In genomic region chr10:76302491-76302890, GRCh38 we compare ENCODE assay signal across 2 cellular contexts.
TF ChIP-seq lines count a peak whose summit lies in the region.

No MANE protein-coding gene starts in this region.

TF ChIP-seq in neural cell, 6 proteins besides CTCF, POLR2A, EP300 and RAD21 (continued from another document):
- no peak for TF ChIP-seq REST (IDR thresholded peaks at IDR 0.05; ENCODE audit: borderline replicate concordance)

TF ChIP-seq in SK-N-SH treated with all-trans-retinoic acid at 6 μM for 48 hours, 23 proteins besides CTCF, POLR2A, EP300 and RAD21 (continued from another document):
- TF ChIP-seq PATZ1 (CRISPR knock-in tag; IDR thresholded peaks at IDR 0.05; ENCODE audit: borderline replicate concordance) (no peak), PPARA (CRISPR knock-in tag; IDR thresholded peaks at IDR 0.05; ENCODE audit: borderline replicate concordance) (no peak), ZNF70 (CRISPR knock-in tag; IDR thresholded peaks at IDR 0.05) (no peak), ISL1 (CRISPR knock-in tag; IDR thresholded peaks at IDR 0.05) (no peak), TSHZ2 (CRISPR knock-in tag; IDR thresholded peaks at IDR 0.05) (no peak), CSRNP3 (CRISPR knock-in tag; IDR thresholded peaks at IDR 0.05) (no peak), TOX (CRISPR knock-in tag; IDR thresholded peaks at IDR 0.05; ENCODE audit: borderline replicate concordance) (no peak), BACH2 (CRISPR knock-in tag; IDR thresholded peaks at IDR 0.05; ENCODE audit: borderline replicate concordance) (no peak), ZNF8 (CRISPR knock-in tag; IDR thresholded peaks at IDR 0.05) (no peak), ARNTL (CRISPR knock-in tag; IDR thresholded peaks at IDR 0.05; ENCODE audit: borderline replicate concordance, low read depth) (no peak), OSR1 (CRISPR knock-in tag; IDR thresholded peaks at IDR 0.05) (no peak), GLIS3 (CRISPR knock-in tag; IDR thresholded peaks at IDR 0.05) (no peak), POU6F1 (CRISPR knock-in tag; IDR thresholded peaks at IDR 0.05; ENCODE audit: borderline replicate concordance, low read depth) (no peak), RARB (CRISPR knock-in tag; IDR thresholded peaks at IDR 0.05) (no peak), CSDC2 (CRISPR knock-in tag; IDR thresholded peaks at IDR 0.05) (no peak), CREB5 (CRISPR knock-in tag; IDR thresholded peaks at IDR 0.05; ENCODE audit: low read depth) (no peak)
